1 cellular context compared by ENCODE assay signal in the genomic region with DNA sequence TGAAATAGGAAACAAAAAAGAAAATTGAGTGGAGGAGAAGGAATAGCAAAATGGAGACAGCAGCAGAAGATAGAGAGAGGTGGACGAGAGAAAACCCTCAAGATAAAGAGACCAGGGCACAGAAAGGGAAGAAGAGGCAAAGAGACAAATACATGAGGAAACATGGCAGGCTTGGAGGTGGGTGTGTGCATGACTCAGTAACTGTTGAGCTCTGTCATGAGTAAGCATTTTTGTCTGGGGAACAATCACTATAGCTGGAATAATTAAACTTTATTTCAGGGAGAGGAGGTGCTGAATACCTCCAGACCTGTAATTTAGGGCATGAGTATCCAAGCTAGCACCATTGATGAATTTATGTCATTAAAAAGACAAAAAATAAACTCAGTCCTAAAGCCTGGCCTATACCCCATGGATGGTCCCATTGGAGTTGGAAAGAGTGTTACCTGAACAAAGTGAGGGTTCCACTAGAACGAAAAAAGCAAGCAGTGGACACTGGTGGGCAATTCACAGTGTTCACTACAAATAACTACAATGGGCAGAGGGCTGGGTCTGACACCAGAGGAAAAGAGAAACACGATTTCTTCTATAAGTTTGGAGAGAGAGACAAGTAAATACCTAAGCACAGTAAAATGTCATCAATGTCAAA.
TF ChIP-seq lines count a peak whose summit lies in the region.

No MANE protein-coding gene starts in this region.

TF ChIP-seq in K562, 482 proteins besides CTCF, POLR2A, EP300 and RAD21 (continued from another document and continues in another):
- TF ChIP-seq, protein P1, sequence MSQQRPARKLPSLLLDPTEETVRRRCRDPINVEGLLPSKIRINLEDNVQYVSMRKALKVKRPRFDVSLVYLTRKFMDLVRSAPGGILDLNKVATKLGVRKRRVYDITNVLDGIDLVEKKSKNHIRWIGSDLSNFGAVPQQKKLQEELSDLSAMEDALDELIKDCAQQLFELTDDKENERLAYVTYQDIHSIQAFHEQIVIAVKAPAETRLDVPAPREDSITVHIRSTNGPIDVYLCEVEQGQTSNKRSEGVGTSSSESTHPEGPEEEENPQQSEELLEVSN (IDR thresholded peaks at IDR 0.05; ENCODE audit: borderline replicate concordance in 1 of 2, extremely low read depth in 1 of 2, insufficient read depth in 1 of 2, insufficient read length in 1 of 2, low read depth in 1 of 2, low read length in 1 of 2, poor library complexity in 1 of 2, severe bottlenecking in 1 of 2): no peak
- TF ChIP-seq ZNF584 (CRISPR knock-in tag; IDR thresholded peaks at IDR 0.05; ENCODE audit: low read depth): 0 out of 2 replicates have a peak, but pooled peaks have one; percentile 21
- no peak for TF ChIP-seq ETS2 (tag; IDR thresholded peaks at IDR 0.05; ENCODE audit: borderline replicate concordance, poor library complexity, severe bottlenecking)
- no peak for TF ChIP-seq RBBP5 (IDR thresholded peaks at IDR 0.05; ENCODE audit: borderline replicate concordance, insufficient read depth, low read length, poor library complexity, severe bottlenecking)
- peak; percentile 5; the same call in 1 of the 2 replicates for TF ChIP-seq MTA2 (IDR thresholded peaks at IDR 0.05; ENCODE audit: low read depth)
- TF ChIP-seq BHLHE40 (IDR thresholded peaks at IDR 0.05; ENCODE audit: low read length): no peak
- TF ChIP-seq TEAD2 (tag; IDR thresholded peaks at IDR 0.05): no peak
- TF ChIP-seq RFX7 (CRISPR knock-in tag; IDR thresholded peaks at IDR 0.05): no peak
- TF ChIP-seq ZNF778 (CRISPR knock-in tag; IDR thresholded peaks at IDR 0.05): no peak
- TF ChIP-seq HIVEP1 (CRISPR knock-in tag; IDR thresholded peaks at IDR 0.05): no peak
- TF ChIP-seq RBFOX2 (IDR thresholded peaks at IDR 0.05; ENCODE audit: low read depth, low read length): no peak
- TF ChIP-seq NFIX (CRISPR knock-in tag; IDR thresholded peaks at IDR 0.05; ENCODE audit: low read depth): no peak
- TF ChIP-seq RBM25 (IDR thresholded peaks at IDR 0.05; ENCODE audit: low read depth, low read length, severe bottlenecking): no peak
- peak; percentile 31; the same call in 1 of the 2 replicates for TF ChIP-seq NCOA1 (IDR thresholded peaks at IDR 0.05; ENCODE audit: low read depth)
- no peak for TF ChIP-seq STAG1 (CRISPR knock-in tag; IDR thresholded peaks at IDR 0.05; ENCODE audit: borderline replicate concordance)
- no peak for TF ChIP-seq CEBPB (tag; IDR thresholded peaks at IDR 0.05)
- TF ChIP-seq CHD1 (IDR thresholded peaks at IDR 0.05; ENCODE audit: low read length): no peak
- TF ChIP-seq, protein P2, sequence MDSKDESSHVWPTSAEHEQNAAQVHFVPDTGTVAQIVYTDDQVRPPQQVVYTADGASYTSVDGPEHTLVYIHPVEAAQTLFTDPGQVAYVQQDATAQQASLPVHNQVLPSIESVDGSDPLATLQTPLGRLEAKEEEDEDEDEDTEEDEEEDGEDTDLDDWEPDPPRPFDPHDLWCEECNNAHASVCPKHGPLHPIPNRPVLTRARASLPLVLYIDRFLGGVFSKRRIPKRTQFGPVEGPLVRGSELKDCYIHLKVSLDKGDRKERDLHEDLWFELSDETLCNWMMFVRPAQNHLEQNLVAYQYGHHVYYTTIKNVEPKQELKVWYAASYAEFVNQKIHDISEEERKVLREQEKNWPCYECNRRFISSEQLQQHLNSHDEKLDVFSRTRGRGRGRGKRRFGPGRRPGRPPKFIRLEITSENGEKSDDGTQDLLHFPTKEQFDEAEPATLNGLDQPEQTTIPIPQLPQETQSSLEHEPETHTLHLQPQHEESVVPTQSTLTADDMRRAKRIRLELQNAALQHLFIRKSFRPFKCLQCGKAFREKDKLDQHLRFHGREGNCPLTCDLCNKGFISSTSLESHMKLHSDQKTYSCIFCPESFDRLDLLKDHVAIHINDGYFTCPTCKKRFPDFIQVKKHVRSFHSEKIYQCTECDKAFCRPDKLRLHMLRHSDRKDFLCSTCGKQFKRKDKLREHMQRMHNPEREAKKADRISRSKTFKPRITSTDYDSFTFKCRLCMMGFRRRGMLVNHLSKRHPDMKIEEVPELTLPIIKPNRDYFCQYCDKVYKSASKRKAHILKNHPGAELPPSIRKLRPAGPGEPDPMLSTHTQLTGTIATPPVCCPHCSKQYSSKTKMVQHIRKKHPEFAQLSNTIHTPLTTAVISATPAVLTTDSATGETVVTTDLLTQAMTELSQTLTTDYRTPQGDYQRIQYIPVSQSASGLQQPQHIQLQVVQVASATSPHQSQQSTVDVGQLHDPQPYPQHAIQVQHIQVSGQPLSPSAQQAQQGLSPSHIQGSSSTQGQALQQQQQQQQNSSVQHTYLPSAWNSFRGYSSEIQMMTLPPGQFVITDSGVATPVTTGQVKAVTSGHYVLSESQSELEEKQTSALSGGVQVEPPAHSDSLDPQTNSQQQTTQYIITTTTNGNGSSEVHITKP (IDR thresholded peaks at IDR 0.05; ENCODE audit: partially characterized antibody): no peak
- TF ChIP-seq NCOA2 (IDR thresholded peaks at IDR 0.05; ENCODE audit: partially characterized antibody in 2 of 2): no peak
- 0 out of 2 replicates have a peak, but pooled peaks have one; percentile 59 for TF ChIP-seq GTF2E2 (tag; IDR thresholded peaks at IDR 0.05)
- peak; percentile 6 for TF ChIP-seq FOS (IDR thresholded peaks at IDR 0.05; ENCODE audit: extremely low read depth, insufficient read length)
- peak; percentile 68 for TF ChIP-seq LEF1 (IDR thresholded peaks at IDR 0.05)
- TF ChIP-seq ASH1L (IDR thresholded peaks at IDR 0.05; ENCODE audit: borderline replicate concordance, low read depth, partially characterized antibody): no peak
- TF ChIP-seq, protein P3, sequence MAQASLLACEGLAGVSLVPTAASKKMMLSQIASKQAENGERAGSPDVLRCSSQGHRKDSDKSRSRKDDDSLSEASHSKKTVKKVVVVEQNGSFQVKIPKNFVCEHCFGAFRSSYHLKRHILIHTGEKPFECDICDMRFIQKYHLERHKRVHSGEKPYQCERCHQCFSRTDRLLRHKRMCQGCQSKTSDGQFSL (CRISPR knock-in tag; IDR thresholded peaks at IDR 0.05): no peak
- TF ChIP-seq, protein P3 (tag; IDR thresholded peaks at IDR 0.05): no peak
- TF ChIP-seq, protein P4, sequence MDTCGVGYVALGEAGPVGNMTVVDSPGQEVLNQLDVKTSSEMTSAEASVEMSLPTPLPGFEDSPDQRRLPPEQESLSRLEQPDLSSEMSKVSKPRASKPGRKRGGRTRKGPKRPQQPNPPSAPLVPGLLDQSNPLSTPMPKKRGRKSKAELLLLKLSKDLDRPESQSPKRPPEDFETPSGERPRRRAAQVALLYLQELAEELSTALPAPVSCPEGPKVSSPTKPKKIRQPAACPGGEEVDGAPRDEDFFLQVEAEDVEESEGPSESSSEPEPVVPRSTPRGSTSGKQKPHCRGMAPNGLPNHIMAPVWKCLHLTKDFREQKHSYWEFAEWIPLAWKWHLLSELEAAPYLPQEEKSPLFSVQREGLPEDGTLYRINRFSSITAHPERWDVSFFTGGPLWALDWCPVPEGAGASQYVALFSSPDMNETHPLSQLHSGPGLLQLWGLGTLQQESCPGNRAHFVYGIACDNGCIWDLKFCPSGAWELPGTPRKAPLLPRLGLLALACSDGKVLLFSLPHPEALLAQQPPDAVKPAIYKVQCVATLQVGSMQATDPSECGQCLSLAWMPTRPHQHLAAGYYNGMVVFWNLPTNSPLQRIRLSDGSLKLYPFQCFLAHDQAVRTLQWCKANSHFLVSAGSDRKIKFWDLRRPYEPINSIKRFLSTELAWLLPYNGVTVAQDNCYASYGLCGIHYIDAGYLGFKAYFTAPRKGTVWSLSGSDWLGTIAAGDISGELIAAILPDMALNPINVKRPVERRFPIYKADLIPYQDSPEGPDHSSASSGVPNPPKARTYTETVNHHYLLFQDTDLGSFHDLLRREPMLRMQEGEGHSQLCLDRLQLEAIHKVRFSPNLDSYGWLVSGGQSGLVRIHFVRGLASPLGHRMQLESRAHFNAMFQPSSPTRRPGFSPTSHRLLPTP (IDR thresholded peaks at IDR 0.05; ENCODE audit: borderline replicate concordance, extremely low read depth, insufficient read length): no peak
- no peak for TF ChIP-seq HOXB6 (CRISPR knock-in tag; IDR thresholded peaks at IDR 0.05; ENCODE audit: borderline replicate concordance)
- TF ChIP-seq, protein P5, sequence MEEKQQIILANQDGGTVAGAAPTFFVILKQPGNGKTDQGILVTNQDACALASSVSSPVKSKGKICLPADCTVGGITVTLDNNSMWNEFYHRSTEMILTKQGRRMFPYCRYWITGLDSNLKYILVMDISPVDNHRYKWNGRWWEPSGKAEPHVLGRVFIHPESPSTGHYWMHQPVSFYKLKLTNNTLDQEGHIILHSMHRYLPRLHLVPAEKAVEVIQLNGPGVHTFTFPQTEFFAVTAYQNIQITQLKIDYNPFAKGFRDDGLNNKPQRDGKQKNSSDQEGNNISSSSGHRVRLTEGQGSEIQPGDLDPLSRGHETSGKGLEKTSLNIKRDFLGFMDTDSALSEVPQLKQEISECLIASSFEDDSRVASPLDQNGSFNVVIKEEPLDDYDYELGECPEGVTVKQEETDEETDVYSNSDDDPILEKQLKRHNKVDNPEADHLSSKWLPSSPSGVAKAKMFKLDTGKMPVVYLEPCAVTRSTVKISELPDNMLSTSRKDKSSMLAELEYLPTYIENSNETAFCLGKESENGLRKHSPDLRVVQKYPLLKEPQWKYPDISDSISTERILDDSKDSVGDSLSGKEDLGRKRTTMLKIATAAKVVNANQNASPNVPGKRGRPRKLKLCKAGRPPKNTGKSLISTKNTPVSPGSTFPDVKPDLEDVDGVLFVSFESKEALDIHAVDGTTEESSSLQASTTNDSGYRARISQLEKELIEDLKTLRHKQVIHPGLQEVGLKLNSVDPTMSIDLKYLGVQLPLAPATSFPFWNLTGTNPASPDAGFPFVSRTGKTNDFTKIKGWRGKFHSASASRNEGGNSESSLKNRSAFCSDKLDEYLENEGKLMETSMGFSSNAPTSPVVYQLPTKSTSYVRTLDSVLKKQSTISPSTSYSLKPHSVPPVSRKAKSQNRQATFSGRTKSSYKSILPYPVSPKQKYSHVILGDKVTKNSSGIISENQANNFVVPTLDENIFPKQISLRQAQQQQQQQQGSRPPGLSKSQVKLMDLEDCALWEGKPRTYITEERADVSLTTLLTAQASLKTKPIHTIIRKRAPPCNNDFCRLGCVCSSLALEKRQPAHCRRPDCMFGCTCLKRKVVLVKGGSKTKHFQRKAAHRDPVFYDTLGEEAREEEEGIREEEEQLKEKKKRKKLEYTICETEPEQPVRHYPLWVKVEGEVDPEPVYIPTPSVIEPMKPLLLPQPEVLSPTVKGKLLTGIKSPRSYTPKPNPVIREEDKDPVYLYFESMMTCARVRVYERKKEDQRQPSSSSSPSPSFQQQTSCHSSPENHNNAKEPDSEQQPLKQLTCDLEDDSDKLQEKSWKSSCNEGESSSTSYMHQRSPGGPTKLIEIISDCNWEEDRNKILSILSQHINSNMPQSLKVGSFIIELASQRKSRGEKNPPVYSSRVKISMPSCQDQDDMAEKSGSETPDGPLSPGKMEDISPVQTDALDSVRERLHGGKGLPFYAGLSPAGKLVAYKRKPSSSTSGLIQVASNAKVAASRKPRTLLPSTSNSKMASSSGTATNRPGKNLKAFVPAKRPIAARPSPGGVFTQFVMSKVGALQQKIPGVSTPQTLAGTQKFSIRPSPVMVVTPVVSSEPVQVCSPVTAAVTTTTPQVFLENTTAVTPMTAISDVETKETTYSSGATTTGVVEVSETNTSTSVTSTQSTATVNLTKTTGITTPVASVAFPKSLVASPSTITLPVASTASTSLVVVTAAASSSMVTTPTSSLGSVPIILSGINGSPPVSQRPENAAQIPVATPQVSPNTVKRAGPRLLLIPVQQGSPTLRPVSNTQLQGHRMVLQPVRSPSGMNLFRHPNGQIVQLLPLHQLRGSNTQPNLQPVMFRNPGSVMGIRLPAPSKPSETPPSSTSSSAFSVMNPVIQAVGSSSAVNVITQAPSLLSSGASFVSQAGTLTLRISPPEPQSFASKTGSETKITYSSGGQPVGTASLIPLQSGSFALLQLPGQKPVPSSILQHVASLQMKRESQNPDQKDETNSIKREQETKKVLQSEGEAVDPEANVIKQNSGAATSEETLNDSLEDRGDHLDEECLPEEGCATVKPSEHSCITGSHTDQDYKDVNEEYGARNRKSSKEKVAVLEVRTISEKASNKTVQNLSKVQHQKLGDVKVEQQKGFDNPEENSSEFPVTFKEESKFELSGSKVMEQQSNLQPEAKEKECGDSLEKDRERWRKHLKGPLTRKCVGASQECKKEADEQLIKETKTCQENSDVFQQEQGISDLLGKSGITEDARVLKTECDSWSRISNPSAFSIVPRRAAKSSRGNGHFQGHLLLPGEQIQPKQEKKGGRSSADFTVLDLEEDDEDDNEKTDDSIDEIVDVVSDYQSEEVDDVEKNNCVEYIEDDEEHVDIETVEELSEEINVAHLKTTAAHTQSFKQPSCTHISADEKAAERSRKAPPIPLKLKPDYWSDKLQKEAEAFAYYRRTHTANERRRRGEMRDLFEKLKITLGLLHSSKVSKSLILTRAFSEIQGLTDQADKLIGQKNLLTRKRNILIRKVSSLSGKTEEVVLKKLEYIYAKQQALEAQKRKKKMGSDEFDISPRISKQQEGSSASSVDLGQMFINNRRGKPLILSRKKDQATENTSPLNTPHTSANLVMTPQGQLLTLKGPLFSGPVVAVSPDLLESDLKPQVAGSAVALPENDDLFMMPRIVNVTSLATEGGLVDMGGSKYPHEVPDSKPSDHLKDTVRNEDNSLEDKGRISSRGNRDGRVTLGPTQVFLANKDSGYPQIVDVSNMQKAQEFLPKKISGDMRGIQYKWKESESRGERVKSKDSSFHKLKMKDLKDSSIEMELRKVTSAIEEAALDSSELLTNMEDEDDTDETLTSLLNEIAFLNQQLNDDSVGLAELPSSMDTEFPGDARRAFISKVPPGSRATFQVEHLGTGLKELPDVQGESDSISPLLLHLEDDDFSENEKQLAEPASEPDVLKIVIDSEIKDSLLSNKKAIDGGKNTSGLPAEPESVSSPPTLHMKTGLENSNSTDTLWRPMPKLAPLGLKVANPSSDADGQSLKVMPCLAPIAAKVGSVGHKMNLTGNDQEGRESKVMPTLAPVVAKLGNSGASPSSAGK (IDR thresholded peaks at IDR 0.05): peak; percentile 37
- no peak for TF ChIP-seq SRSF9 (IDR thresholded peaks at IDR 0.05; ENCODE audit: borderline replicate concordance, low read depth, low read length)
- TF ChIP-seq, protein P6, sequence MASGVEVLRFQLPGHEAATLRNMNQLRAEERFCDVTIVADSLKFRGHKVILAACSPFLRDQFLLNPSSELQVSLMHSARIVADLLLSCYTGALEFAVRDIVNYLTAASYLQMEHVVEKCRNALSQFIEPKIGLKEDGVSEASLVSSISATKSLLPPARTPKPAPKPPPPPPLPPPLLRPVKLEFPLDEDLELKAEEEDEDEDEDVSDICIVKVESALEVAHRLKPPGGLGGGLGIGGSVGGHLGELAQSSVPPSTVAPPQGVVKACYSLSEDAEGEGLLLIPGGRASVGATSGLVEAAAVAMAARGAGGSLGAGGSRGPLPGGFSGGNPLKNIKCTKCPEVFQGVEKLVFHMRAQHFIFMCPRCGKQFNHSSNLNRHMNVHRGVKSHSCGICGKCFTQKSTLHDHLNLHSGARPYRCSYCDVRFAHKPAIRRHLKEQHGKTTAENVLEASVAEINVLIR (CRISPR knock-in tag; IDR thresholded peaks at IDR 0.05): no peak
- no peak for TF ChIP-seq GTF2A2 (tag; IDR thresholded peaks at IDR 0.05)
